ENCODE assay signal across 8 cellular contexts in genomic region chr4:3075652-3075981, GRCh38. TPM values are rescaled to one million over a fixed set of nuclear protein-coding genes. Genes with fewer than 3 reads are reported as not detected.
A peak's percentile ranks its signal among the peaks of the same experiment; 100 is the strongest.
DNase-seq lines count a peak whose midpoint lies in the region; ATAC-seq, FAIRE-seq and TF ChIP-seq lines count a peak whose summit lies in the region.

No MANE protein-coding gene starts in this region.

- DNase-seq in GM19239 (ENCODE audit: insufficient read length, low spot score): no peak
- no peak for DNase-seq in glutamatergic neuron
- no peak for DNase-seq in small intestine
- DNase-seq in germinal center (ENCODE audit: low spot score): no peak
- no peak for DNase-seq in C1 segment of cervical spinal cord (lab: John Stamatoyannopoulos, UW)
- no peak for DNase-seq in NCI-H2107 (lab: John Stamatoyannopoulos, UW)

- H3K36me3 Mint-ChIP-seq in glutamatergic neuron (ENCODE audit: unreplicated experiment): no peaks in the 10 kb centered on the region

- H3K4me3 Mint-ChIP-seq in glutamatergic neuron (ENCODE audit: unreplicated experiment): peak overlapping the region; percentile 91

- TF ChIP-seq CTCF in VCaP (conservative IDR thresholded peaks at IDR 0.05) (no peak), glutamatergic neuron (IDR thresholded peaks at IDR 0.05; ENCODE audit: partially characterized antibody, unreplicated experiment) (no peak)

- peak overlapping the region; percentile 79 for H3K27ac ChIP-seq in VCaP
- H3K27ac ChIP-seq in small intestine (ENCODE audit: low read depth in 1 of 2, low read length in 1 of 2): peak overlapping the region; percentile 19 to 83

- peaks cover 4 to 5% of the 10 kb centered on the region in 2 donors for H3K4me1 ChIP-seq in small intestine (ENCODE audit: control insufficient read depth in 2 of 2, insufficient read depth in 1 of 2, low read depth in 1 of 2, low read length in 1 of 2)

- H3K27ac Mint-ChIP-seq in glutamatergic neuron (ENCODE audit: unreplicated experiment): peak overlapping the region; percentile 96

- peak overlapping the region in 1 of 2 donors; percentile 84 for H3K4me3 ChIP-seq in small intestine (ENCODE audit: low read depth in 1 of 2, low read length in 2 of 2)

- H3K27me3 ChIP-seq in small intestine (ENCODE audit: control insufficient read depth in 2 of 2, insufficient read depth in 2 of 2, low read length in 2 of 2): no peaks in the 10 kb centered on the region

- peaks cover 12% of the 10 kb centered on the region for H3K4me1 Mint-ChIP-seq in glutamatergic neuron (ENCODE audit: low read depth, unreplicated experiment)

- peak; percentile 60 for FAIRE-seq in GM19239 (lab: Jason Lieb, UNC)
- FAIRE-seq in small intestine (lab: Jason Lieb, UNC): no peak

- no peak for ATAC-seq in HG03432 (IDR thresholded peaks at IDR 0.05; ENCODE audit: unreplicated experiment)

- H3K27me3 Mint-ChIP-seq in glutamatergic neuron (ENCODE audit: unreplicated experiment): peaks cover 7% of the 10 kb centered on the region

- H3K9me3 ChIP-seq in small intestine (ENCODE audit: control insufficient read depth, low read depth): no peaks in the 10 kb centered on the region

- H3K9me3 Mint-ChIP-seq in glutamatergic neuron (ENCODE audit: unreplicated experiment): peaks cover 7% of the 10 kb centered on the region

- WGBS in small intestine, 3 donors: 0 to 1% (median 1%) methylated on average over 6 to 8 of the region's 8 CpGs

- no peaks in the 10 kb centered on the region for H3K36me3 ChIP-seq in small intestine (ENCODE audit: control insufficient read depth in 2 of 2, insufficient read depth in 2 of 2, low read length in 2 of 2)

RNA-seq across cellular contexts. Expression of gene HTT, which starts 1.1 kb away (rescaled TPM):
- total RNA-seq in glutamatergic neuron (ENCODE audit: unreplicated experiment): 107 TPM
- polyA plus RNA-seq in small intestine: 10 to 100 TPM; 10.3 to 18.9 (median 10.8) TPM

RNA-seq across cellular contexts. Expression of gene HTT-AS, which starts 1.3 kb away (rescaled TPM):
- not detected for total RNA-seq in glutamatergic neuron (ENCODE audit: unreplicated experiment)
- not detected for polyA plus RNA-seq in small intestine
